In genomic region chr16:57801098-57801855, GRCh38 we compare ENCODE assay signal across 7 cellular contexts. TPM values are rescaled to one million over a fixed set of nuclear protein-coding genes. Genes with fewer than 3 reads are reported as not detected.
DNase-seq lines count a peak whose midpoint lies in the region; ATAC-seq lines count a peak whose summit lies in the region.

No MANE protein-coding gene starts in this region.

- H3K4me1 Mint-ChIP-seq in activated naive CD8-positive, alpha-beta T cell treated with anti-CD3 and anti-CD28 coated beads for 36 hours, result peaks cover 25% of the 10 kb centered on the region

- H3K4me3 ChIP-seq in iPS-18a (ENCODE audit: low read length) (peak overlapping the region; percentile 57), subcutaneous abdominal adipose tissue (ENCODE audit: low read depth in 1 of 5, low read length in 5 of 5) (peak overlapping the region; percentile 64 to 74 (median 68))

- no peaks in the 10 kb centered on the region for H3K36me3 ChIP-seq in iPS-18a (ENCODE audit: control insufficient read depth, low read depth, low read length)
- H3K36me3 ChIP-seq in subcutaneous abdominal adipose tissue (ENCODE audit: control insufficient read depth in 5 of 5, insufficient read depth in 5 of 5, low read length in 5 of 5), result peaks cover 0 to 12% (median 9%) of the 10 kb centered on the region in 5 donors

- no peaks in the 10 kb centered on the region for H3K9me3 ChIP-seq in iPS-18a (ENCODE audit: control insufficient read depth, low read depth, low read length)
- H3K9me3 ChIP-seq in subcutaneous abdominal adipose tissue (ENCODE audit: control insufficient read depth in 5 of 5, low read length in 5 of 5), result no peaks in the 10 kb centered on the region

- ATAC-seq in GM18870 (IDR thresholded peaks at IDR 0.05; ENCODE audit: unreplicated experiment), result no peak

- no peaks in the 10 kb centered on the region for H3K36me3 Mint-ChIP-seq in activated naive CD8-positive, alpha-beta T cell treated with anti-CD3 and anti-CD28 coated beads for 36 hours

- H3K4me3 Mint-ChIP-seq in activated naive CD8-positive, alpha-beta T cell treated with anti-CD3 and anti-CD28 coated beads for 36 hours, result peak overlapping the region; percentile 20

- H3K27me3 Mint-ChIP-seq in activated naive CD8-positive, alpha-beta T cell treated with anti-CD3 and anti-CD28 coated beads for 36 hours, result peaks cover 27% of the 10 kb centered on the region

- H3K27me3 ChIP-seq in iPS-18a (ENCODE audit: control insufficient read depth, insufficient read depth, low read length), result peaks cover 53% of the 10 kb centered on the region
- H3K27me3 ChIP-seq in subcutaneous abdominal adipose tissue (ENCODE audit: control insufficient read depth in 5 of 5, insufficient read depth in 4 of 5, low read length in 5 of 5), result no peaks in the 10 kb centered on the region

- H3K4me1 ChIP-seq in iPS-18a (ENCODE audit: control insufficient read depth, low read depth, low read length) (peaks cover 24% of the 10 kb centered on the region), subcutaneous abdominal adipose tissue (ENCODE audit: control insufficient read depth in 5 of 5, insufficient read depth in 5 of 5, low read length in 5 of 5) (peaks cover 20 to 76% (median 66%) of the 10 kb centered on the region in 5 donors)

- H3K27ac ChIP-seq in iPS-18a (ENCODE audit: low read length) (no peak overlapping the region), subcutaneous abdominal adipose tissue (ENCODE audit: low read depth, low read length) (peak overlapping the region; percentile 93)

- no peak overlapping the region for H3K9ac ChIP-seq in iPS-18a (ENCODE audit: low read length)
- H3K9ac ChIP-seq in subcutaneous abdominal adipose tissue (ENCODE audit: low read length in 5 of 5), result peak overlapping the region; percentile 73 to 88 (median 85)

- H3K9me3 Mint-ChIP-seq in activated naive CD8-positive, alpha-beta T cell treated with anti-CD3 and anti-CD28 coated beads for 36 hours, result no peaks in the 10 kb centered on the region

- DNase-seq in HT-29 (ENCODE audit: low spot score) (peak; percentile 61), MV-4-11 (lab: John Stamatoyannopoulos, UW) (no peak)
- DNase-seq in activated naive CD8-positive, alpha-beta T cell treated with anti-CD3 and anti-CD28 coated beads for 36 hours, result no peak
- no peak for DNase-seq in activated CD8-positive, alpha-beta memory T cell treated with anti-CD3 and anti-CD28 coated beads for 24 hours

- H3K27ac Mint-ChIP-seq in activated naive CD8-positive, alpha-beta T cell treated with anti-CD3 and anti-CD28 coated beads for 36 hours, result no peak overlapping the region

RNA-seq across cellular contexts. Expression of gene KIFC3, which starts 1.0 kb away (rescaled TPM):
- 37.8 and 43.4 TPM in 2 replicates for total RNA-seq in HT-29 (2014; rRNA removed; shearing (Covaris generic))
- total RNA-seq in activated naive CD8-positive, alpha-beta T cell treated with anti-CD3 and anti-CD28 coated beads for 36 hours, result 1 to 10 TPM; 1.2 to 1.3 TPM

Comparison
In these comparisons a context has a peak if more than half of its experiments do, and no peak if none do; other contexts are left out.
1. RNA of gene KIFC3, which starts 1.0 kb away (total RNA-seq): 37.8 to 43.4 TPM in HT-29; 1.2 to 1.3 TPM in activated naive CD8-positive, alpha-beta T cell treated with anti-CD3 and anti-CD28 coated beads for 36 hours; every median in the first group is over 10 times any median in the second.